Comparison of ENCODE assay signal across 8 cellular contexts in genomic region chr7:70238171-70238575, GRCh38.
DNase-seq lines count a peak whose midpoint lies in the region; ATAC-seq and TF ChIP-seq lines count a peak whose summit lies in the region.
"Had no signal": no experiment of that assay in that cellular context is flagged by ENCODE, and none has a peak within 500 bp of the region (broad histone marks: within the 10 kb centered on the region; RNA-seq: fewer than 3 reads in every experiment).

No MANE protein-coding gene starts in this region.

- no peaks in the 10 kb centered on the region for H3K9me2 ChIP-seq in MM.1S (replicated peaks; ENCODE audit: insufficient read depth, low read length)

- no peaks in the 10 kb centered on the region for H3K9me3 ChIP-seq in MM.1S (replicated peaks; ENCODE audit: insufficient read depth, low read length)
- H3K9me3 ChIP-seq in parathyroid adenoma (ENCODE audit: control insufficient read depth, low read length) = no peaks in the 10 kb centered on the region

- H3K4me3 ChIP-seq in MM.1S (ENCODE audit: low read length) (peak overlapping the region; percentile 36), parathyroid adenoma (ENCODE audit: low read depth, low read length) (no peak overlapping the region)

- no peaks in the 10 kb centered on the region for H3K79me2 ChIP-seq in MM.1S (ENCODE audit: low read length)
- no peaks in the 10 kb centered on the region for H3K79me2 ChIP-seq in parathyroid adenoma

- H3K27ac ChIP-seq in MM.1S (ENCODE audit: low read length) (peak overlapping the region; percentile 81; the same call in 1 of the 2 replicates), parathyroid adenoma (no peak overlapping the region)

- no peaks in the 10 kb centered on the region for H3K27me3 ChIP-seq in MM.1S (replicated peaks; ENCODE audit: insufficient read depth, low read length)
- no peaks in the 10 kb centered on the region for H3K27me3 ChIP-seq in parathyroid adenoma (ENCODE audit: control insufficient read depth, insufficient read depth, low read length)

- no peak for TF ChIP-seq CTCF in MM.1S (IDR thresholded peaks at IDR 0.05; ENCODE audit: low read length)
- no peak for TF ChIP-seq CTCF in parathyroid adenoma (IDR thresholded peaks at IDR 0.05)

- H3K36me3 ChIP-seq in MM.1S (replicated peaks; ENCODE audit: insufficient read depth, low read length) (no peaks in the 10 kb centered on the region), parathyroid adenoma (ENCODE audit: control insufficient read depth, insufficient read depth, low read length) (no peaks in the 10 kb centered on the region)

- H3K9ac ChIP-seq in MM.1S (ENCODE audit: low read length) (peak overlapping the region; percentile 40; the same call in 1 of the 2 replicates), parathyroid adenoma (no peak overlapping the region)

- H3K4me2 ChIP-seq in MM.1S (ENCODE audit: low read depth, low read length) = peak overlapping the region; percentile 68
- H3K4me2 ChIP-seq in parathyroid adenoma (ENCODE audit: low read length) = no peak overlapping the region

- H3K4me1 ChIP-seq in MM.1S (ENCODE audit: low read length) (peaks cover 25% of the 10 kb centered on the region), parathyroid adenoma (no peaks in the 10 kb centered on the region)

- ATAC-seq in GM19035 (IDR thresholded peaks at IDR 0.05; ENCODE audit: unreplicated experiment) (peak; percentile 100), HG02678 (IDR thresholded peaks at IDR 0.05; ENCODE audit: unreplicated experiment) (peak; percentile 99)

- no peaks in the 10 kb centered on the region for H4K20me1 ChIP-seq in MM.1S (ENCODE audit: insufficient read depth, low read length)

- DNase-seq in MM.1S (peak; percentile 91), SHP77 (lab: John Stamatoyannopoulos, UW) (no peak), 8988T (no peak), HK-2 (ENCODE audit: unreplicated experiment) (no peak)
- DNase-seq: activated CD8-positive, alpha-beta memory T cell treated with anti-CD3 and anti-CD28 coated beads, Interleukin-2, amount 50 U/mL, for 48 hours had no signal

- peak overlapping the region; percentile 70 for H2AFZ ChIP-seq in MM.1S (ENCODE audit: low read length)
- peak overlapping the region; percentile 7 for H2AFZ ChIP-seq in parathyroid adenoma

- peaks cover 20% of the 10 kb centered on the region for H3F3A ChIP-seq in MM.1S (ENCODE audit: insufficient read depth, low read length)
